18 cellular contexts compared by ENCODE assay signal in genomic region chrX:44896566-44897186, GRCh38. TPM values are rescaled to one million over a fixed set of nuclear protein-coding genes. Genes with fewer than 3 reads are reported as not detected.
DNase-seq lines count a peak whose midpoint lies in the region; ATAC-seq, FAIRE-seq and TF ChIP-seq lines count a peak whose summit lies in the region.
"Had no signal": no experiment of that assay in that cellular context is flagged by ENCODE, and none has a peak within 500 bp of the region (broad histone marks: within the 10 kb centered on the region; RNA-seq: fewer than 3 reads in every experiment).

No MANE protein-coding gene starts in this region.

- H4K20me1 ChIP-seq in GM23338 (replicated peaks; ENCODE audit: insufficient read depth) = peaks cover 13% of the 10 kb centered on the region; the same call in 1 of the 2 replicates

- H3K27me3 ChIP-seq in CD4-positive, alpha-beta T cell (ENCODE audit: control insufficient read depth, insufficient read depth, low read length) = no peaks in the 10 kb centered on the region
- H3K27me3 ChIP-seq in WERI-Rb-1 (ENCODE audit: insufficient read depth, low read depth, severe bottlenecking) = no peaks in the 10 kb centered on the region
- no peaks in the 10 kb centered on the region for H3K27me3 ChIP-seq in GM23338 (ENCODE audit: insufficient read depth)
- H3K27me3 ChIP-seq: BLaER1 treated with 17β-estradiol and CSF1 and Interleukin-3, amounts not matched to agents 10 nM and 100 nM had no signal

- H3K4me2 ChIP-seq in GM23338 = no peak overlapping the region

- H3K4me1 ChIP-seq in HEK293 (ENCODE audit: control insufficient read depth, insufficient read depth, low read length) (peaks cover 14% of the 10 kb centered on the region), GM23338 (ENCODE audit: insufficient read depth) (peaks cover 10% of the 10 kb centered on the region)

- H3K36me3 ChIP-seq in HEK293 (ENCODE audit: control insufficient read depth in 2 of 2, insufficient read depth in 1 of 2, low read length in 2 of 2) (peaks cover 0 to 3% of the 10 kb centered on the region in 2 experiments; a peak in 2 of 3 replicates), WERI-Rb-1 (no peaks in the 10 kb centered on the region; the same call in 1 of the 2 replicates), GM23338 (ENCODE audit: insufficient read depth) (no peaks in the 10 kb centered on the region)

- H2AFZ ChIP-seq in GM23338 = no peak overlapping the region
- H2AFZ ChIP-seq: GM23248 had no signal

- POLR2A ChIA-PET in activated CD4-positive, alpha-beta T cell treated with anti-CD3 and anti-CD28 coated beads for 36 hours (lab: Charles Lee) = no interaction called here
- POLR2A ChIA-PET in CD4-positive, alpha-beta T cell (lab: Charles Lee) = no interaction called here
- POLR2A ChIA-PET in HEK293 (lab: Yijun Ruan, JAX) = no interaction called here

- H3K4me3 ChIP-seq in HEK293 (ENCODE audit: low read depth, low read length) (no peak overlapping the region), WERI-Rb-1 (ENCODE audit: low read depth, low read length) (no peak overlapping the region), GM23338 (no peak overlapping the region)
- H3K4me3 ChIP-seq: GM23248 had no signal

- H3K4me3 Mint-ChIP-seq in activated CD4-positive, alpha-beta T cell treated with anti-CD3 and anti-CD28 coated beads for 36 hours = no peak overlapping the region
- peak overlapping the region; percentile 4 for H3K4me3 Mint-ChIP-seq in CD4-positive, alpha-beta T cell
- H3K4me3 Mint-ChIP-seq in GM23338 = no peak overlapping the region

- peak overlapping the region; percentile 47 for H3K27ac Mint-ChIP-seq in activated CD4-positive, alpha-beta T cell treated with anti-CD3 and anti-CD28 coated beads for 36 hours
- peak overlapping the region; percentile 17 for H3K27ac Mint-ChIP-seq in CD4-positive, alpha-beta T cell
- H3K27ac Mint-ChIP-seq in GM23338 = no peak overlapping the region

- CTCF ChIA-PET in activated CD4-positive, alpha-beta T cell treated with anti-CD3 and anti-CD28 coated beads for 36 hours (lab: Charles Lee) = no interaction called here
- CTCF ChIA-PET in CD4-positive, alpha-beta T cell (lab: Charles Lee) = interaction anchor here (0.6 kb wide), 2 partner anchors 31 to 74 kb away, joined by 3 read pairs; no protein-coding TSS in a partner anchor
- CTCF ChIA-PET in HEK293 (lab: Yijun Ruan, JAX) = interaction anchor here (0.7 kb wide), 2 partner anchors 171 to 438 kb away, joined by 4 read pairs; no protein-coding TSS in a partner anchor

- H3K27me3 Mint-ChIP-seq in activated CD4-positive, alpha-beta T cell treated with anti-CD3 and anti-CD28 coated beads for 36 hours = no peaks in the 10 kb centered on the region
- no peaks in the 10 kb centered on the region for H3K27me3 Mint-ChIP-seq in CD4-positive, alpha-beta T cell
- no peaks in the 10 kb centered on the region for H3K27me3 Mint-ChIP-seq in GM23338 (ENCODE audit: insufficient read depth, low read depth, poor library complexity)
- H3K27me3 Mint-ChIP-seq: CD4-positive, alpha-beta memory T cell had no signal

- H3K4me1 Mint-ChIP-seq in activated CD4-positive, alpha-beta T cell treated with anti-CD3 and anti-CD28 coated beads for 36 hours = peaks cover 31% of the 10 kb centered on the region
- peaks cover 35% of the 10 kb centered on the region for H3K4me1 Mint-ChIP-seq in CD4-positive, alpha-beta T cell (ENCODE audit: low read depth)
- peaks cover 17% of the 10 kb centered on the region for H3K4me1 Mint-ChIP-seq in GM23338

- no peaks in the 10 kb centered on the region for H3K9me3 ChIP-seq in CD4-positive, alpha-beta T cell (ENCODE audit: control insufficient read depth, low read length)
- H3K9me3 ChIP-seq in HEK293 (ENCODE audit: control insufficient read depth, insufficient read depth, low read depth, low read length) = no peaks in the 10 kb centered on the region
- no peaks in the 10 kb centered on the region for H3K9me3 ChIP-seq in WERI-Rb-1 (ENCODE audit: severe bottlenecking)

- TF ChIP-seq CTCF in CD4-positive, alpha-beta T cell (IDR thresholded peaks at IDR 0.05) = no peak
- no peak for TF ChIP-seq CTCF in HEK293 (tag by site-specific recombination; IDR thresholded peaks at IDR 0.05)
- TF ChIP-seq CTCF in WERI-Rb-1 (IDR thresholded peaks at IDR 0.05; ENCODE audit: low read depth, low read length) = no peak
- TF ChIP-seq CTCF in GM23338 (conservative IDR thresholded peaks at IDR 0.05; ENCODE audit: low read depth in 2 of 2) = no peak

- intact Hi-C loops in activated CD4-positive, alpha-beta T cell treated with anti-CD3 and anti-CD28 coated beads for 36 hours (cut with DNase I, micrococcal nuclease) = no loop called here
- intact Hi-C loops in CD4-positive, alpha-beta T cell (cut with DNase I, micrococcal nuclease) = no loop called here

- peaks cover 100% of the 10 kb centered on the region for H3K79me2 ChIP-seq in GM23338 (replicated peaks; ENCODE audit: insufficient read depth)

- H3K9me2 ChIP-seq in GM23338 (ENCODE audit: insufficient read depth) = no peaks in the 10 kb centered on the region

- peaks cover 15% of the 10 kb centered on the region for H3K36me3 Mint-ChIP-seq in activated CD4-positive, alpha-beta T cell treated with anti-CD3 and anti-CD28 coated beads for 36 hours (ENCODE audit: low read depth)
- peaks cover 37% of the 10 kb centered on the region for H3K36me3 Mint-ChIP-seq in CD4-positive, alpha-beta T cell (ENCODE audit: low read depth)
- peaks cover 9% of the 10 kb centered on the region; the same call in 2 of the 3 replicates for H3K36me3 Mint-ChIP-seq in GM23338 (ENCODE audit: low read depth)

- H3F3A ChIP-seq in GM23338 (replicated peaks; ENCODE audit: low read depth) = no peaks in the 10 kb centered on the region

- no peak for DNase-seq in activated CD4-positive, alpha-beta T cell treated with anti-CD3 and anti-CD28 coated beads for 36 hours
- DNase-seq in activated CD4-positive, alpha-beta T cell treated with anti-CD3 and anti-CD28 coated beads, Interleukin-2, amount 50 U/mL, for 1 hour = no peak
- DNase-seq in CD4-positive, alpha-beta T cell = no peak
- DNase-seq in WERI-Rb-1 (no peak), GM23338 (ENCODE audit: low spot score) (no peak), HUDEP-2 (lab: John Stamatoyannopoulos, UW; ENCODE audit: unreplicated experiment in 76 of 76) (no peak)
- DNase-seq: CD4-positive, alpha-beta memory T cell; DMS153; DMS79 treated with DMSO at 0.1 percent for 48 hours; GF-D8; GM23248; H7 had no signal

- no peak overlapping the region for H3K27ac ChIP-seq in CD4-positive, alpha-beta T cell (ENCODE audit: low read depth, low read length)
- H3K27ac ChIP-seq in HEK293 (ENCODE audit: extremely low read depth, low read depth, low read length) = no peak overlapping the region
- no peak overlapping the region for H3K27ac ChIP-seq in WERI-Rb-1
- no peak overlapping the region for H3K27ac ChIP-seq in GM23338 (ENCODE audit: low read depth)
- H3K27ac ChIP-seq: 22Rv1; BLaER1 treated with 17β-estradiol and CSF1 and Interleukin-3, amounts not matched to agents 10 nM and 100 nM; GM23248 had no signal

- ATAC-seq in activated CD4-positive, alpha-beta T cell treated with anti-CD3 and anti-CD28 coated beads for 36 hours = no peak
- ATAC-seq in CD4-positive, alpha-beta T cell (ENCODE audit: poor library complexity) = no peak
- no peak for ATAC-seq in GM23338

- FAIRE-seq in colon (lab: Jason Lieb, UNC) = peak; percentile 74
- FAIRE-seq: D721Med, HTR-8/SVneo had no signal

- peaks cover 2% of the 10 kb centered on the region for H3K9me3 Mint-ChIP-seq in activated CD4-positive, alpha-beta T cell treated with anti-CD3 and anti-CD28 coated beads for 36 hours (ENCODE audit: low read depth)
- H3K9me3 Mint-ChIP-seq in CD4-positive, alpha-beta T cell = peaks cover 2% of the 10 kb centered on the region
- no peaks in the 10 kb centered on the region; the same call in 2 of the 3 replicates for H3K9me3 Mint-ChIP-seq in GM23338

TF ChIP-seq in HEK293, 187 proteins besides CTCF, POLR2A, EP300 and RAD21 (continues in another document):
- TF ChIP-seq ZNF560 (tag by site-specific recombination; IDR thresholded peaks at IDR 0.05; ENCODE audit: borderline replicate concordance) = no peak

TF ChIP-seq in GM23338, 12 proteins besides CTCF, POLR2A, EP300 and RAD21:
- no peak for TF ChIP-seq POLR2AphosphoS5 (IDR thresholded peaks at IDR 0.05; ENCODE audit: low read depth)
- TF ChIP-seq ZNF114 (CRISPR knock-in tag; IDR thresholded peaks at IDR 0.05) = no peak
- TF ChIP-seq ZNF331 (CRISPR knock-in tag; IDR thresholded peaks at IDR 0.05; ENCODE audit: low read depth) = no peak
- no peak for TF ChIP-seq JUNB (IDR thresholded peaks at IDR 0.05; ENCODE audit: unreplicated experiment)
- TF ChIP-seq NANOG (IDR thresholded peaks at IDR 0.05; ENCODE audit: borderline replicate concordance) = no peak
TF ChIP-seq in GM23338: peak in this region for 0.

RNA-seq across cellular contexts. Expression of gene KDM6A, which starts 23.7 kb away (rescaled TPM):
- total RNA-seq in activated CD4-positive, alpha-beta T cell treated with anti-CD3 and anti-CD28 coated beads for 36 hours = 10 to 100 TPM; 18.9 to 24.2 TPM
- total RNA-seq in CD4-positive, alpha-beta T cell = 10 to 100 TPM; 59.6 to 63.9 TPM
- 91.6 and 102 TPM in 2 replicates for total RNA-seq in GM23338 (2014; rRNA removed; shearing (Covaris generic))
- polyA plus RNA-seq in GM23338 (2016; fragmentation: Nextera tagmentation; extraction: Ambion mirVana) = 14.9 and 22.8 TPM in 2 replicates

RNA-seq across cellular contexts. Expression of gene DUSP21, which starts 52.9 kb away (rescaled TPM):
- not detected for total RNA-seq in activated CD4-positive, alpha-beta T cell treated with anti-CD3 and anti-CD28 coated beads for 36 hours
- not detected for total RNA-seq in CD4-positive, alpha-beta T cell
- not detected in 2 replicates for total RNA-seq in GM23338 (2014; rRNA removed; shearing (Covaris generic))
- polyA plus RNA-seq in GM23338 (2016; fragmentation: Nextera tagmentation; extraction: Ambion mirVana) = not detected in 2 replicates
- total RNA-seq: CD4-positive, alpha-beta memory T cell; GM23248; H7 had no signal
- polyA plus RNA-seq: CD4-positive, alpha-beta memory T cell; GM23248 had no signal
